ENCODE assay signal across 12 cellular contexts in the genomic region with DNA sequence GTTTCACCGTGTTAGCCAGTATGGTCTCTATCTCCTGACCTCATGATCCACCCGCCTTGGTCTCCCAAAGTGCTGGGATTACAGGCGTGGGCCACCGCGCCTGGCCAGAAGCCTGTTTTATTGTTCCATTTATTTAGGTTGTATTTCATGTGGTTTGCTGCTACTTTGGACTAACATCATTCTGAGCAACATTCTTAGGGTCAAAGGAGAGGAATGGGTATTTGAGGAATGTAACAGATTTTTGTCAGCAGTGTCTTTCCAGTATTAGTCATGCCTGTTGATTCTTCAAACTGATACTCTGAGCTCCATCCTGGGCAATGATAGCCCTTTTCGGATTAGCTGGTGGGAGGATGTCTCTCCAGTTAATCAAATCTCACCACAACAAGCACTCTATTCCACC.
DNase-seq lines count a peak whose midpoint lies in the region; ATAC-seq and TF ChIP-seq lines count a peak whose summit lies in the region.
"Had no signal": no experiment of that assay in that cellular context is flagged by ENCODE, and none has a peak within 500 bp of the region (broad histone marks: within the 10 kb centered on the region; RNA-seq: fewer than 3 reads in every experiment).

No MANE protein-coding gene starts in this region.

- no peak for TF ChIP-seq CTCF in fibroblast of the aortic adventitia (IDR thresholded peaks at IDR 0.05; ENCODE audit: insufficient read depth, low read length)
- TF ChIP-seq CTCF in uterus (IDR thresholded peaks at IDR 0.05): no peak

- H3K9me3 ChIP-seq in SJSA1 (replicated peaks) (no peaks in the 10 kb centered on the region), uterus (no peaks in the 10 kb centered on the region)

- no peaks in the 10 kb centered on the region for H3K36me3 ChIP-seq in SJSA1
- H3K36me3 ChIP-seq in uterus: no peaks in the 10 kb centered on the region

- no peak for TF ChIP-seq POLR2A in uterus (IDR thresholded peaks at IDR 0.05)

- peak; percentile 57 for DNase-seq in ELF-1 (ENCODE audit: low read depth, low spot score)
- DNase-seq in SJSA1 (ENCODE audit: low read depth in 1 of 2, low spot score in 2 of 2): peak; percentile 79 to 96
- peak; percentile 88 for DNase-seq in fibroblast of the aortic adventitia (ENCODE audit: low read depth)
- peak; percentile 91 for DNase-seq in skeletal muscle cell (ENCODE audit: low read depth)
- no peak for DNase-seq in NCI-H2081 treated with DMSO at 0.1 percent for 48 hours (lab: John Stamatoyannopoulos, UW)
- DNase-seq in uterus: no peak
- DNase-seq in SHP77 treated with DMSO at 0.1 percent for 48 hours (lab: John Stamatoyannopoulos, UW): no peak
- DNase-seq: activated CD8-positive, alpha-beta memory T cell treated with anti-CD3 and anti-CD28 coated beads for 24 hours; H7; KBM-7; stimulated activated CD4-positive, alpha-beta T cell treated with anti-CD3 and anti-CD28 coated beads, Interleukin-2, amount 100 ng/mL, for 48 hours had no signal

- H3K4me3 ChIP-seq in SJSA1: no peak overlapping the region
- no peak overlapping the region for H3K4me3 ChIP-seq in fibroblast of the aortic adventitia (ENCODE audit: low read depth, low read length)
- no peak overlapping the region for H3K4me3 ChIP-seq in skeletal muscle cell (ENCODE audit: low read depth, low read length)
- no peak overlapping the region for H3K4me3 ChIP-seq in uterus

- H3K27ac ChIP-seq in SJSA1: peak overlapping the region; percentile 93
- H3K27ac ChIP-seq in uterus: no peak overlapping the region

- ATAC-seq in HG03571 (IDR thresholded peaks at IDR 0.05; ENCODE audit: unreplicated experiment): no peak

- no peaks in the 10 kb centered on the region for H3K27me3 ChIP-seq in SJSA1 (replicated peaks)
- no peaks in the 10 kb centered on the region for H3K27me3 ChIP-seq in uterus

- intact Hi-C loops in uterus (cut with DNase I; ENCODE audit: low total_unique reads): no loop called here

- H3K4me1 ChIP-seq in SJSA1 (replicated peaks) (peaks cover 60% of the 10 kb centered on the region), uterus (peaks cover 0 to 3% of the 10 kb centered on the region in 2 donors)

Comparison
In these comparisons a context has a peak if more than half of its experiments do, and no peak if none do; other contexts are left out.
1. DNase-seq: peak in ELF-1 (single experiment), SJSA1 (2 of 2), fibroblast of the aortic adventitia (single experiment) and skeletal muscle cell (single experiment); none in NCI-H2081 treated with DMSO at 0.1 percent for 48 hours (single experiment), uterus (0 of 2) and SHP77 treated with DMSO at 0.1 percent for 48 hours (single experiment).